In the genomic region with DNA sequence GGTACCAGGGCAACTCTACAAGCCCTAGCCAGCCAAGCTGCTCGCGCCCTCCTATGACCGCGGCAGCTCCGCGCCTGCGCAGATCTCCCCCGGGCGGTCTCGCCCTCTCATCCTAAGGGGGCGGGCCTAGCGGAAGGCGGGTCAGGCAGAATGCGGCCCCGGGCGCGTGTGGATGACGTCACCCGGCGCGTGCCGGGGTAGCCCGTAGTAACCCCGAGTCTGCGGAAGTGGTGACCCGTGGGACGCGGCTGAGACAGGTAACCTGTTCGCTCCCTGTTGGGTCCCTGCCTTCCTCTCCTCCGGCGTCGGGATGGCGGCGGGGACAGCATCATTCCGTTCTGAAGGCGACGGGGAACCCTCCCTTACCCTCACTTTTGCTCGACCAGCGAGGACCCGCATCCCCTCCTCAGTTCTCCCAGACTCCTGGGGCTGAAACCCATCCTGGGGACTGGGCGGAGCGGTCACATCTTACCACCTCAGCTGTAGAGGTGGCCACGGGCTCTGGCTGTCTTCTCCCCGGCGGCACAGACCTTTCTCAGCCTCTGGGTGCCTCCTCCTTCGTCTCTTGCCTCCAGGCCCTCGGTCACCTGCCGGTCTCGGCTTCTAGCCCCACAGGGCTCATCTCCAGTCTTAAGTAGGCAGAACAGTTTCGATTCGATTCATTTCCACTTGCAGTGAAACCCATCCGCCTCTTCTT, we compare ENCODE assay signal across 1 cellular context.
TF ChIP-seq lines count a peak whose summit lies in the region.

A gene with protein sequence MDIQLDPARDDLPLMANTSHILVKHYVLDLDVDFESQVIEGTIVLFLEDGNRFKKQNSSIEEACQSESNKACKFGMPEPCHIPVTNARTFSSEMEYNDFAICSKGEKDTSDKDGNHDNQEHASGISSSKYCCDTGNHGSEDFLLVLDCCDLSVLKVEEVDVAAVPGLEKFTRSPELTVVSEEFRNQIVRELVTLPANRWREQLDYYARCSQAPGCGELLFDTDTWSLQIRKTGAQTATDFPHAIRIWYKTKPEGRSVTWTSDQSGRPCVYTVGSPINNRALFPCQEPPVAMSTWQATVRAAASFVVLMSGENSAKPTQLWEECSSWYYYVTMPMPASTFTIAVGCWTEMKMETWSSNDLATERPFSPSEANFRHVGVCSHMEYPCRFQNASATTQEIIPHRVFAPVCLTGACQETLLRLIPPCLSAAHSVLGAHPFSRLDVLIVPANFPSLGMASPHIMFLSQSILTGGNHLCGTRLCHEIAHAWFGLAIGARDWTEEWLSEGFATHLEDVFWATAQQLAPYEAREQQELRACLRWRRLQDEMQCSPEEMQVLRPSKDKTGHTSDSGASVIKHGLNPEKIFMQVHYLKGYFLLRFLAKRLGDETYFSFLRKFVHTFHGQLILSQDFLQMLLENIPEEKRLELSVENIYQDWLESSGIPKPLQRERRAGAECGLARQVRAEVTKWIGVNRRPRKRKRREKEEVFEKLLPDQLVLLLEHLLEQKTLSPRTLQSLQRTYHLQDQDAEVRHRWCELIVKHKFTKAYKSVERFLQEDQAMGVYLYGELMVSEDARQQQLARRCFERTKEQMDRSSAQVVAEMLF (plus strand): TSS at position 205 of the 697 bp plus-strand sequence. CDS start 33,085 bp downstream, outside the sequence.

TF ChIP-seq in HepG2, 621 proteins besides CTCF, POLR2A, EP300 and RAD21 (continued from another document and continues in another):
- TF ChIP-seq, protein P1, sequence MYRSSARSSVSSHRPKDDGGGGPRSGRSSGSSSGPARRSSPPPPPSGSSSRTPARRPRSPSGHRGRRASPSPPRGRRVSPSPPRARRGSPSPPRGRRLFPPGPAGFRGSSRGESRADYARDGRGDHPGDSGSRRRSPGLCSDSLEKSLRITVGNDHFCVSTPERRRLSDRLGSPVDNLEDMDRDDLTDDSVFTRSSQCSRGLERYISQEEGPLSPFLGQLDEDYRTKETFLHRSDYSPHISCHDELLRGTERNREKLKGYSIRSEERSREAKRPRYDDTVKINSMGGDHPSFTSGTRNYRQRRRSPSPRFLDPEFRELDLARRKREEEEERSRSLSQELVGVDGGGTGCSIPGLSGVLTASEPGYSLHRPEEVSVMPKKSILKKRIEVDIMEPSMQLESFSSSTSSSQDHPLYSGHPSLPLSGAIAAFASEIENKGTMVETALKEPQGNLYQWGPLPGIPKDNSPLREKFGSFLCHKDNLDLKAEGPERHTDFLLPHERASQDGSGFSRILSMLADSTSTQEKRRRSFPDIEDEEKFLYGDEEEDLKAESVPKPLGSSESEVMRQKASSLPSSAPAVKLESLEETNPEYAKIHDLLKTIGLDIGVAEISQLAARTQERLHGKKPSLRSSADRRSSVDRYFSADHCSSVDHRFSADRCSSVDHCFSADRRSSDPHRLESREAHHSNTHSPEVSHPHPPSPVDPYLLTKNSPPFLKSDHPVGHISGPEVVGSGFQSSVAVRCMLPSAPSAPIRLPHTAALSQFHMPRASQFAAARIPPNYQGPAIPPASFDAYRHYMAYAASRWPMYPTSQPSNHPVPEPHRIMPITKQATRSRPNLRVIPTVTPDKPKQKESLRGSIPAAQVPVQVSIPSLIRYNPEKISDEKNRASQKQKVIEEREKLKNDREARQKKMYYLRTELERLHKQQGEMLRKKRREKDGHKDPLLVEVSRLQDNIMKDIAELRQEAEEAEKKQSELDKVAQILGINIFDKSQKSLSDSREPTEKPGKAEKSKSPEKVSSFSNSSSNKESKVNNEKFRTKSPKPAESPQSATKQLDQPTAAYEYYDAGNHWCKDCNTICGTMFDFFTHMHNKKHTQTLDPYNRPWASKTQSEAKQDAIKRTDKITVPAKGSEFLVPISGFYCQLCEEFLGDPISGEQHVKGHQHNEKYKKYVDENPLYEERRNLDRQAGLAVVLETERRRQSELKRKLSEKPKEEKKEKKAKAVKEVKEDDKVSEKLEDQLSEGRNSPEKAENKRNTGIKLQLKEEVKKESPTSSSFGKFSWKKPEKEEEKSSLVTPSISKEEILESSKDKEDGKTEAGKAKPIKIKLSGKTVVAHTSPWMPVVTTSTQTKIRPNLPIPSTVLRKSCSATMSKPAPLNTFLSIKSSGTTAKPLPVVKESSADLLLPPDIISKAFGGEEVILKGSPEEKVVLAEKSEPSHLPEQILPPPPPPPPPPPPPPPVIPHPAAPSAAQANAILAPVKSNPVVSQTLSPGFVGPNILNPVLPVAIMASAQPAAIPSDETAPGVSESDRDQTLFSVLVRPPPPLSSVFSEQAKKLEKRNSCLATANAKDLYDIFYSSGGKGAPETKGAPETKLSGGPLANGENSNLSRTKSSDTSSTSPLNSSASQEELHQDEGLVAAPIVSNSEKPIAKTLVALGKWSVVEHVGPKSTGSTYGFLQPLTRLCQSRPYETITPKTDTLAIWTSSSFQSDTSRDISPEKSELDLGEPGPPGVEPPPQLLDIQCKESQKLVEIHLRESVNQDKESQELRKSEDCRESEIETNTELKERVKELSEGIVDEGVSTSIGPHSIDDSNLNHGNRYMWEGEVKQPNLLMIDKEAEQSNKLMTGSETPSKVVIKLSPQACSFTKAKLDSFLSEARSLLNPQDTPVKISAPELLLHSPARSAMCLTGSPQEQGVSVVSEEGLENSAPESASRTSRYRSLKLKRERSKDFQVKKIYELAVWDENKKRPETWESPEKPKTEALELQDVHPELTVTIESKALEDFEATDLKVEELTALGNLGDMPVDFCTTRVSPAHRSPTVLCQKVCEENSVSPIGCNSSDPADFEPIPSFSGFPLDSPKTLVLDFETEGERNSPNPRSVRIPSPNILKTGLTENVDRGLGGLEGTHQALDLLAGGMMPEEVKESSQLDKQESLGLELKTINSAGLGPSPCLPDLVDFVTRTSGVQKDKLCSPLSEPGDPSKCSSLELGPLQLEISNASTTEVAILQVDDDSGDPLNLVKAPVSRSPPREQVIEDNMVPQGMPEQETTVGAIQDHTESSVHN (CRISPR knock-in tag; IDR thresholded peaks at IDR 0.05), result no peak
- TF ChIP-seq ZNF569 (CRISPR knock-in tag; IDR thresholded peaks at IDR 0.05; ENCODE audit: borderline replicate concordance) (no peak), ZNF264 (CRISPR knock-in tag; IDR thresholded peaks at IDR 0.05) (peak; percentile 85), JUN (CRISPR knock-in tag; IDR thresholded peaks at IDR 0.05) (no peak), ELF1 (CRISPR knock-in tag; IDR thresholded peaks at IDR 0.05) (peak; percentile 97), CBX5 (CRISPR knock-in tag; IDR thresholded peaks at IDR 0.05; ENCODE audit: borderline replicate concordance) (no peak), ZNF543 (CRISPR knock-in tag; IDR thresholded peaks at IDR 0.05) (no peak), ZBTB20 (CRISPR knock-in tag; IDR thresholded peaks at IDR 0.05; ENCODE audit: borderline replicate concordance, low read depth) (peak; percentile 62; the same call in 1 of the 2 replicates), ZFP36 (IDR thresholded peaks at IDR 0.05; ENCODE audit: borderline replicate concordance, low read depth, low read length, partially characterized antibody) (no peak), ZSCAN30 (CRISPR knock-in tag; IDR thresholded peaks at IDR 0.05) (no peak), ZNF790 (CRISPR knock-in tag; IDR thresholded peaks at IDR 0.05; ENCODE audit: borderline replicate concordance) (0 out of 2 replicates have a peak, but pooled peaks have one; percentile 23), ZNF660 (CRISPR knock-in tag; IDR thresholded peaks at IDR 0.05; ENCODE audit: borderline replicate concordance, low read depth) (no peak), ZNF160 (CRISPR knock-in tag; IDR thresholded peaks at IDR 0.05) (peak; percentile 79; the same call in 1 of the 2 replicates), FOXJ3 (CRISPR knock-in tag; IDR thresholded peaks at IDR 0.05; ENCODE audit: borderline replicate concordance) (peak; percentile 44; the same call in 1 of the 2 replicates), WIZ (CRISPR knock-in tag; IDR thresholded peaks at IDR 0.05) (no peak), ZNF576 (CRISPR knock-in tag; IDR thresholded peaks at IDR 0.05) (no peak)
- TF ChIP-seq, protein P2, sequence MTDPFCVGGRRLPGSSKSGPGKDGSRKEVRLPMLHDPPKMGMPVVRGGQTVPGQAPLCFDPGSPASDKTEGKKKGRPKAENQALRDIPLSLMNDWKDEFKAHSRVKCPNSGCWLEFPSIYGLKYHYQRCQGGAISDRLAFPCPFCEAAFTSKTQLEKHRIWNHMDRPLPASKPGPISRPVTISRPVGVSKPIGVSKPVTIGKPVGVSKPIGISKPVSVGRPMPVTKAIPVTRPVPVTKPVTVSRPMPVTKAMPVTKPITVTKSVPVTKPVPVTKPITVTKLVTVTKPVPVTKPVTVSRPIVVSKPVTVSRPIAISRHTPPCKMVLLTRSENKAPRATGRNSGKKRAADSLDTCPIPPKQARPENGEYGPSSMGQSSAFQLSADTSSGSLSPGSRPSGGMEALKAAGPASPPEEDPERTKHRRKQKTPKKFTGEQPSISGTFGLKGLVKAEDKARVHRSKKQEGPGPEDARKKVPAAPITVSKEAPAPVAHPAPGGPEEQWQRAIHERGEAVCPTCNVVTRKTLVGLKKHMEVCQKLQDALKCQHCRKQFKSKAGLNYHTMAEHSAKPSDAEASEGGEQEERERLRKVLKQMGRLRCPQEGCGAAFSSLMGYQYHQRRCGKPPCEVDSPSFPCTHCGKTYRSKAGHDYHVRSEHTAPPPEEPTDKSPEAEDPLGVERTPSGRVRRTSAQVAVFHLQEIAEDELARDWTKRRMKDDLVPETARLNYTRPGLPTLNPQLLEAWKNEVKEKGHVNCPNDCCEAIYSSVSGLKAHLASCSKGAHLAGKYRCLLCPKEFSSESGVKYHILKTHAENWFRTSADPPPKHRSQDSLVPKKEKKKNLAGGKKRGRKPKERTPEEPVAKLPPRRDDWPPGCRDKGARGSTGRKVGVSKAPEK (CRISPR knock-in tag; IDR thresholded peaks at IDR 0.05; ENCODE audit: borderline replicate concordance), result no peak
- TF ChIP-seq, protein P3, sequence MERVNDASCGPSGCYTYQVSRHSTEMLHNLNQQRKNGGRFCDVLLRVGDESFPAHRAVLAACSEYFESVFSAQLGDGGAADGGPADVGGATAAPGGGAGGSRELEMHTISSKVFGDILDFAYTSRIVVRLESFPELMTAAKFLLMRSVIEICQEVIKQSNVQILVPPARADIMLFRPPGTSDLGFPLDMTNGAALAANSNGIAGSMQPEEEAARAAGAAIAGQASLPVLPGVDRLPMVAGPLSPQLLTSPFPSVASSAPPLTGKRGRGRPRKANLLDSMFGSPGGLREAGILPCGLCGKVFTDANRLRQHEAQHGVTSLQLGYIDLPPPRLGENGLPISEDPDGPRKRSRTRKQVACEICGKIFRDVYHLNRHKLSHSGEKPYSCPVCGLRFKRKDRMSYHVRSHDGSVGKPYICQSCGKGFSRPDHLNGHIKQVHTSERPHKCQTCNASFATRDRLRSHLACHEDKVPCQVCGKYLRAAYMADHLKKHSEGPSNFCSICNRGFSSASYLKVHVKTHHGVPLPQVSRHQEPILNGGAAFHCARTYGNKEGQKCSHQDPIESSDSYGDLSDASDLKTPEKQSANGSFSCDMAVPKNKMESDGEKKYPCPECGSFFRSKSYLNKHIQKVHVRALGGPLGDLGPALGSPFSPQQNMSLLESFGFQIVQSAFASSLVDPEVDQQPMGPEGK (CRISPR knock-in tag; IDR thresholded peaks at IDR 0.05), result peak; percentile 30; the same call in 1 of the 2 replicates
- TF ChIP-seq, protein P4, sequence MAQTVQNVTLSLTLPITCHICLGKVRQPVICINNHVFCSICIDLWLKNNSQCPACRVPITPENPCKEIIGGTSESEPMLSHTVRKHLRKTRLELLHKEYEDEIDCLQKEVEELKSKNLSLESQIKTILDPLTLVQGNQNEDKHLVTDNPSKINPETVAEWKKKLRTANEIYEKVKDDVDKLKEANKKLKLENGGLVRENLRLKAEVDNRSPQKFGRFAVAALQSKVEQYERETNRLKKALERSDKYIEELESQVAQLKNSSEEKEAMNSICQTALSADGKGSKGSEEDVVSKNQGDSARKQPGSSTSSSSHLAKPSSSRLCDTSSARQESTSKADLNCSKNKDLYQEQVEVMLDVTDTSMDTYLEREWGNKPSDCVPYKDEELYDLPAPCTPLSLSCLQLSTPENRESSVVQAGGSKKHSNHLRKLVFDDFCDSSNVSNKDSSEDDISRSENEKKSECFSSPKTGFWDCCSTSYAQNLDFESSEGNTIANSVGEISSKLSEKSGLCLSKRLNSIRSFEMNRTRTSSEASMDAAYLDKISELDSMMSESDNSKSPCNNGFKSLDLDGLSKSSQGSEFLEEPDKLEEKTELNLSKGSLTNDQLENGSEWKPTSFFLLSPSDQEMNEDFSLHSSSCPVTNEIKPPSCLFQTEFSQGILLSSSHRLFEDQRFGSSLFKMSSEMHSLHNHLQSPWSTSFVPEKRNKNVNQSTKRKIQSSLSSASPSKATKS (CRISPR knock-in tag; IDR thresholded peaks at IDR 0.05), result no peak
- TF ChIP-seq, protein P5, sequence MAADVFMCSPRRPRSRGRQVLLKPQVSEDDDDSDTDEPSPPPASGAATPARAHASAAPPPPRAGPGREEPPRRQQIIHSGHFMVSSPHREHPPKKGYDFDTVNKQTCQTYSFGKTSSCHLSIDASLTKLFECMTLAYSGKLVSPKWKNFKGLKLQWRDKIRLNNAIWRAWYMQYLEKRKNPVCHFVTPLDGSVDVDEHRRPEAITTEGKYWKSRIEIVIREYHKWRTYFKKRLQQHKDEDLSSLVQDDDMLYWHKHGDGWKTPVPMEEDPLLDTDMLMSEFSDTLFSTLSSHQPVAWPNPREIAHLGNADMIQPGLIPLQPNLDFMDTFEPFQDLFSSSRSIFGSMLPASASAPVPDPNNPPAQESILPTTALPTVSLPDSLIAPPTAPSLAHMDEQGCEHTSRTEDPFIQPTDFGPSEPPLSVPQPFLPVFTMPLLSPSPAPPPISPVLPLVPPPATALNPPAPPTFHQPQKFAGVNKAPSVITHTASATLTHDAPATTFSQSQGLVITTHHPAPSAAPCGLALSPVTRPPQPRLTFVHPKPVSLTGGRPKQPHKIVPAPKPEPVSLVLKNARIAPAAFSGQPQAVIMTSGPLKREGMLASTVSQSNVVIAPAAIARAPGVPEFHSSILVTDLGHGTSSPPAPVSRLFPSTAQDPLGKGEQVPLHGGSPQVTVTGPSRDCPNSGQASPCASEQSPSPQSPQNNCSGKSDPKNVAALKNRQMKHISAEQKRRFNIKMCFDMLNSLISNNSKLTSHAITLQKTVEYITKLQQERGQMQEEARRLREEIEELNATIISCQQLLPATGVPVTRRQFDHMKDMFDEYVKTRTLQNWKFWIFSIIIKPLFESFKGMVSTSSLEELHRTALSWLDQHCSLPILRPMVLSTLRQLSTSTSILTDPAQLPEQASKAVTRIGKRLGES (CRISPR knock-in tag; IDR thresholded peaks at IDR 0.05; ENCODE audit: borderline replicate concordance), result peak; percentile 60; the same call in 1 of the 2 replicates
- TF ChIP-seq, protein P6, sequence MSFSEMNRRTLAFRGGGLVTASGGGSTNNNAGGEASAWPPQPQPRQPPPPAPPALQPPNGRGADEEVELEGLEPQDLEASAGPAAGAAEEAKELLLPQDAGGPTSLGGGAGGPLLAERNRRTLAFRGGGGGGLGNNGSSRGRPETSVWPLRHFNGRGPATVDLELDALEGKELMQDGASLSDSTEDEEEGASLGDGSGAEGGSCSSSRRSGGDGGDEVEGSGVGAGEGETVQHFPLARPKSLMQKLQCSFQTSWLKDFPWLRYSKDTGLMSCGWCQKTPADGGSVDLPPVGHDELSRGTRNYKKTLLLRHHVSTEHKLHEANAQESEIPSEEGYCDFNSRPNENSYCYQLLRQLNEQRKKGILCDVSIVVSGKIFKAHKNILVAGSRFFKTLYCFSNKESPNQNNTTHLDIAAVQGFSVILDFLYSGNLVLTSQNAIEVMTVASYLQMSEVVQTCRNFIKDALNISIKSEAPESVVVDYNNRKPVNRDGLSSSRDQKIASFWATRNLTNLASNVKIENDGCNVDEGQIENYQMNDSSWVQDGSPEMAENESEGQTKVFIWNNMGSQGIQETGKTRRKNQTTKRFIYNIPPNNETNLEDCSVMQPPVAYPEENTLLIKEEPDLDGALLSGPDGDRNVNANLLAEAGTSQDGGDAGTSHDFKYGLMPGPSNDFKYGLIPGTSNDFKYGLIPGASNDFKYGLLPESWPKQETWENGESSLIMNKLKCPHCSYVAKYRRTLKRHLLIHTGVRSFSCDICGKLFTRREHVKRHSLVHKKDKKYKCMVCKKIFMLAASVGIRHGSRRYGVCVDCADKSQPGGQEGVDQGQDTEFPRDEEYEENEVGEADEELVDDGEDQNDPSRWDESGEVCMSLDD (CRISPR knock-in tag; IDR thresholded peaks at IDR 0.05; ENCODE audit: borderline replicate concordance), result peak; percentile 50; the same call in 1 of the 2 replicates
